8 cellular contexts compared by ENCODE assay signal in the genomic region with DNA sequence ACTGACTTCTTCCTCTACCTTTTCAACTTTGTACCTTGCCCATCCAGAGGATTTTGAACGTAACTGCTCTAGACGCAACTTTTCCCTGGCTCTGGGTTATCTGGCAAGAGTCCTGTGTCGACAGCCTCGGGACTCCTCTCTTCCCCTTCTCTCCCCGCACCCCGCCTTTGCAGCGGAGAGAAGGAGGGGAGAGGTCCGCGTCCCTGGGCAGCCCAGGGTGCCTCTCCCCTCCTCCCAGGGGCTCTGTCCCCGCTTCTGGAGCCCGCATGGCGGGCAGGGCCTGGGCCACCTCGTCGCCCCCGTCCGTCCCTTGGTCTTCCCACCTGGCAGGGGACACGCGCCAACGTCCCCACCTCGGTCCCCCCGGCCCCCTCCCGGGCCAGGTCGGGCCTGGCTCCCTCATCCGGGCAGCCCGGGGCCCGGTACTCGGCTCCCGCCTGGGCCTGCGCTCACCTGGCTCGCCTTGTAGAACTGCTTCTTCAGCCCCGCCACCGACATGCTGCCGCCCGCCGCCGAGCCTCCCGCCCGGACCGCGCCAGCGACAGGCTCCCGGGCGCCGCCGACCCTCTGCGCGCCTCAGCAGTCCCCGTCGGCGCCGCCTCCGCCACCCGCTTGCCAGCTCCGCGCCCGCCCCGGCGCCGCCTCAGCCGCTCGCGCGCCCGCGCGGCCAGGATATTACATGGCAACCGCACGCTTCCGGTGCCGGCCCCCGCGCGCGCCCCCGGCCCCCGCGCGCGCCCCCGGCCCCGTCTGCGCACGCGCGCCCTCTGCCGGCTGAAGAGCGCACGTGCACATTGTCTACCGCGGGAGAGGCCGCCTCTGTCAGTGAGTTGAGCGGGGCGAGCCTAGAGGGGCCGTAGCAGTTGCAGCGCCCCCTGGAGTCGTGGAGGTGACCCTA. TPM values are rescaled to one million over a fixed set of nuclear protein-coding genes. Genes with fewer than 3 reads are reported as not detected.
DNase-seq lines count a peak whose midpoint lies in the region; ATAC-seq and TF ChIP-seq lines count a peak whose summit lies in the region.

A gene with protein sequence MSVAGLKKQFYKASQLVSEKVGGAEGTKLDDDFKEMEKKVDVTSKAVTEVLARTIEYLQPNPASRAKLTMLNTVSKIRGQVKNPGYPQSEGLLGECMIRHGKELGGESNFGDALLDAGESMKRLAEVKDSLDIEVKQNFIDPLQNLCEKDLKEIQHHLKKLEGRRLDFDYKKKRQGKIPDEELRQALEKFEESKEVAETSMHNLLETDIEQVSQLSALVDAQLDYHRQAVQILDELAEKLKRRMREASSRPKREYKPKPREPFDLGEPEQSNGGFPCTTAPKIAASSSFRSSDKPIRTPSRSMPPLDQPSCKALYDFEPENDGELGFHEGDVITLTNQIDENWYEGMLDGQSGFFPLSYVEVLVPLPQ (minus strand): TSS at position 677 of the 898 bp plus-strand sequence. CDS start 179 bp downstream, at position 498.

- peaks cover 41% of the 10 kb centered on the region for H3K4me1 ChIP-seq in DOHH2 (ENCODE audit: control insufficient read depth, low read length)
- H3K4me1 ChIP-seq in Karpas-422 (ENCODE audit: low read length): peaks cover 36% of the 10 kb centered on the region
- H3K4me1 ChIP-seq in Peyer's patch: peaks cover 0 to 22% (median 15%) of the 10 kb centered on the region in 4 donors
- H3K4me1 ChIP-seq in fibroblast of lung (ENCODE audit: control insufficient read depth, extremely low read depth, insufficient read depth, low read length): peaks cover 10% of the 10 kb centered on the region

- H3K4me1 Mint-ChIP-seq in naive thymus-derived CD8-positive, alpha-beta T cell: peaks cover 30 to 71% (median 63%) of the 10 kb centered on the region in 4 donors

- H4K20me1 ChIP-seq in DOHH2 (ENCODE audit: control insufficient read depth, insufficient read depth, low read depth, low read length) (peaks cover 32% of the 10 kb centered on the region), Karpas-422 (ENCODE audit: insufficient read depth, low read depth, low read length) (peaks cover 22% of the 10 kb centered on the region), fibroblast of lung (ENCODE audit: control insufficient read depth, extremely low read depth, insufficient read depth, low read length) (no peaks in the 10 kb centered on the region)

- peak within 1 kb of the TSS; percentile 5; the same call in 1 of the 2 replicates for H2AFZ ChIP-seq in Karpas-422 (ENCODE audit: low read length)
- H2AFZ ChIP-seq in fibroblast of lung (ENCODE audit: low read length): peak within 1 kb of the TSS; percentile 21

- H3K79me2 ChIP-seq in DOHH2 (ENCODE audit: control insufficient read depth, low read length): peaks cover 87% of the 10 kb centered on the region
- H3K79me2 ChIP-seq in Karpas-422 (ENCODE audit: low read length): peaks cover 68% of the 10 kb centered on the region
- peaks cover 74% of the 10 kb centered on the region for H3K79me2 ChIP-seq in fibroblast of lung (ENCODE audit: control insufficient read depth, insufficient read depth, low read length)

- TF ChIP-seq CTCF in DOHH2 (IDR thresholded peaks at IDR 0.05; ENCODE audit: low read depth, low read length, poor library complexity, severe bottlenecking) (peak; percentile 76), Peyer's patch (IDR thresholded peaks at IDR 0.05) (peak; percentile 94 to 100 (median 99)), fibroblast of lung (conservative IDR thresholded peaks at IDR 0.05 in 1 of 2, IDR thresholded peaks at IDR 0.05 in 1 of 2; ENCODE audit: low read depth in 1 of 2, low read length in 2 of 2) (peak; percentile 78 to 84)

- H3K36me3 Mint-ChIP-seq in naive thymus-derived CD8-positive, alpha-beta T cell: peaks cover 0 to 20% (median 0%) of the 10 kb centered on the region in 3 donors

- peak within 1 kb of the TSS; percentile 86 to 99 (median 98) for H3K27ac Mint-ChIP-seq in naive thymus-derived CD8-positive, alpha-beta T cell

- POLR2A ChIA-PET in naive thymus-derived CD8-positive, alpha-beta T cell (lab: Charles Lee): interaction anchor here (0.6 to 3.2 kb wide), 10 partner anchors 9 to 154 kb away, joined by 3 to 34 read pairs (median 6); a partner anchor contains a TSS

- peak within 1 kb of the TSS; percentile 98 for H3K9ac ChIP-seq in Karpas-422 (ENCODE audit: low read length)
- peak within 1 kb of the TSS; percentile 80 for H3K9ac ChIP-seq in fibroblast of lung (ENCODE audit: insufficient read depth, low read length)

- H3K9me3 ChIP-seq in DOHH2 (ENCODE audit: control insufficient read depth, insufficient read depth, low read length): no peaks in the 10 kb centered on the region
- H3K9me3 ChIP-seq in Karpas-422 (ENCODE audit: low read length): no peaks in the 10 kb centered on the region
- H3K9me3 ChIP-seq in Peyer's patch: no peaks in the 10 kb centered on the region
- H3K9me3 ChIP-seq in fibroblast of lung (ENCODE audit: control insufficient read depth, insufficient read depth, low read depth, low read length): no peaks in the 10 kb centered on the region

- H3K27me3 ChIP-seq in DOHH2 (ENCODE audit: control insufficient read depth, low read length) (no peaks in the 10 kb centered on the region), Karpas-422 (ENCODE audit: low read length) (no peaks in the 10 kb centered on the region), Peyer's patch (no peaks in the 10 kb centered on the region), fibroblast of lung (ENCODE audit: control insufficient read depth, insufficient read depth, low read length) (no peaks in the 10 kb centered on the region)

- peak; percentile 57 for ATAC-seq in GM21825 (IDR thresholded peaks at IDR 0.05; ENCODE audit: unreplicated experiment)
- peak; percentile 61 to 66 for ATAC-seq in naive thymus-derived CD8-positive, alpha-beta T cell

- 0 out of 2 replicates have a peak, but pooled peaks cover 3% of the 10 kb centered on the region for H3F3A ChIP-seq in DOHH2 (ENCODE audit: control insufficient read depth, insufficient read depth)

- H3K9me2 ChIP-seq in DOHH2 (replicated peaks; ENCODE audit: control insufficient read depth, low read length) (no peaks in the 10 kb centered on the region), Karpas-422 (replicated peaks; ENCODE audit: insufficient read depth, low read length) (no peaks in the 10 kb centered on the region)

- H3K27ac ChIP-seq in DOHH2 (ENCODE audit: low read depth, low read length) (peak within 1 kb of the TSS; percentile 60), Karpas-422 (ENCODE audit: low read length) (peak within 1 kb of the TSS; percentile 55), Peyer's patch (peak within 1 kb of the TSS; percentile 96 to 98 (median 96)), fibroblast of lung (ENCODE audit: insufficient read depth, low read length) (peak within 1 kb of the TSS; percentile 94)

- peak within 1 kb of the TSS; percentile 95 for H3K4me2 ChIP-seq in DOHH2 (ENCODE audit: low read length)
- peak within 1 kb of the TSS; percentile 94 for H3K4me2 ChIP-seq in Karpas-422 (ENCODE audit: low read depth, low read length, poor library complexity, severe bottlenecking)
- peak within 1 kb of the TSS; percentile 91 for H3K4me2 ChIP-seq in fibroblast of lung (ENCODE audit: extremely low read depth, insufficient read depth, low read length)

- H3K36me3 ChIP-seq in DOHH2 (ENCODE audit: control insufficient read depth, low read length): peaks cover 58% of the 10 kb centered on the region
- peaks cover 10% of the 10 kb centered on the region; the same call in 1 of the 2 replicates for H3K36me3 ChIP-seq in Karpas-422 (ENCODE audit: insufficient read depth, low read length)
- peaks cover 0 to 21% (median 0%) of the 10 kb centered on the region in 3 donors for H3K36me3 ChIP-seq in Peyer's patch
- peaks cover 2% of the 10 kb centered on the region for H3K36me3 ChIP-seq in fibroblast of lung (ENCODE audit: control insufficient read depth, insufficient read depth, low read length)

- DNase-seq in Karpas-422 (peak; percentile 96), Peyer's patch (peak; percentile 90 to 97 (median 96)), activated T-helper 1 cell treated with Interleukin-2 at 50 U/mL for 16 hours (ENCODE audit: low read depth) (peak; percentile 91), fibroblast of lung (ENCODE audit: low read depth in 2 of 2) (peak; percentile 83 to 93)
- peak; percentile 86 to 96 (median 92) for DNase-seq in naive thymus-derived CD8-positive, alpha-beta T cell
- DNase-seq in stimulated activated naive CD4-positive, alpha-beta T cell (lab: John Stamatoyannopoulos, UW): peak; percentile 87 to 95 (median 90)

- peak in 1 of 2 donors; percentile 80 for TF ChIP-seq POLR2A in Peyer's patch (IDR thresholded peaks at IDR 0.05)

- H3K9me3 Mint-ChIP-seq in naive thymus-derived CD8-positive, alpha-beta T cell: peaks cover 0 to 1% (median 0%) of the 10 kb centered on the region in 9 donors

- H3K27me3 Mint-ChIP-seq in naive thymus-derived CD8-positive, alpha-beta T cell: no peaks in the 10 kb centered on the region

- H3K4me3 ChIP-seq in DOHH2 (ENCODE audit: low read length): peak within 1 kb of the TSS; percentile 93
- peak within 1 kb of the TSS; percentile 95 for H3K4me3 ChIP-seq in Karpas-422 (ENCODE audit: low read length)
- H3K4me3 ChIP-seq in Peyer's patch: peak within 1 kb of the TSS; percentile 96 to 99 (median 98)
- peak within 1 kb of the TSS; percentile 60 to 97 (median 87) for H3K4me3 ChIP-seq in fibroblast of lung (replicated peaks in 1 of 4; ENCODE audit: control extremely low read depth in 1 of 4, insufficient read depth in 1 of 4, low read depth in 3 of 4, low read length in 4 of 4)

- H3K4me3 Mint-ChIP-seq in naive thymus-derived CD8-positive, alpha-beta T cell: peak within 1 kb of the TSS; percentile 79 to 97 (median 92)

RNA-seq across cellular contexts. Expression of the gene that starts here (rescaled TPM):
- total RNA-seq in Karpas-422 (2014; rRNA removed; shearing (Covaris generic); ENCODE audit: low replicate concordance): 12.8 and 13.4 TPM in 2 replicates
- 100 to 1,000 TPM in 1 of 4 donors, 10 to 100 TPM in 3; 69.3 to 102 (median 73.9) TPM for total RNA-seq in Peyer's patch
- total RNA-seq in fibroblast of lung: 20.3 and 23.9 TPM in 2 replicates
- polyA plus RNA-seq in fibroblast of lung: 44.9 and 58.7 TPM in 2 replicates
- 92.8 and 124 TPM in 2 replicates for polyA plus RNA-seq in fibroblast of lung (2012)
- polyA minus RNA-seq in fibroblast of lung (ENCODE audit: low replicate concordance): 77.1 and 80.1 TPM in 2 replicates
- total RNA-seq in naive thymus-derived CD8-positive, alpha-beta T cell: 10 to 100 TPM; 38.3 to 38.6 TPM
- 10 to 100 TPM; 11.8 to 20.4 (median 12.3) TPM for polyA plus RNA-seq in naive thymus-derived CD8-positive, alpha-beta T cell

Comparison
In these comparisons a context has a peak if more than half of its experiments do, and no peak if none do; other contexts are left out.
1. Peak in every context shown above with its lines: DNase-seq, ATAC-seq, H3K4me3 ChIP-seq and H3K27ac ChIP-seq.